In the genomic region with DNA sequence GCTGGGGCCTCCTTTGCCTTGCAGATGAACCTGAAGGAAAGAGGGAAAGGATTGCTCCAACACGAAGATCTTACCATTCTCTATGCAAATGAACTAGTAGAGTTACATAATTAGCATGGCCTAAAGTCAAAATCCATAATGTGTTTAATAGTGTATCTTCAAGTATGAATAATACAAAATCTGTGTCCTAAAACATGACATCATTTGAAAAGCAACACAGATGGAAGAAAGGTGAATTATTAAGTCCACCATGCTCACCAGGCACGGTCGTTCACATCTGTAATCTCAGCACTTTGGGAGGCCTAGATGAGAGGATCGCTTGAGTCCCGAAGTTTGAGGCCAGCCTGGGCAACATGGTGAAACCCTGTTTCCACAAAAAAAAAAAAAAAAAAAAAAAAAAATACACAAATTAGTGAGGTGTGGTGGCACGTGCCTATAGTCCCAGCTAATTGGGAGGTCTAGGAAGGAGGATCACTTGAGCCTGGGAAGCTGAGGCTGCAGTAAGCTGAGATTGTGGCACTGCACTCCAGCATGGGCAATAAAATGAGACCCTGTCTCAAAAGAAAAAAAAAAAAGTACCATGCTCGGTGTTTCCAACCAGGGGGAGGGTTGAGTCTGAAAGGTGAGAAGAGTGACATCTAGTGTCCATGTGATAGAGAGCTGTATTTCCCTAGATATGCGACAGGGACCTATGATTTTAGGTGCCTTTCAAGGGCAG, we compare ENCODE assay signal across 8 cellular contexts.
DNase-seq lines count a peak whose midpoint lies in the region; ATAC-seq and TF ChIP-seq lines count a peak whose summit lies in the region.

No MANE protein-coding gene starts in this region.

- H3K9ac ChIP-seq in BLaER1 treated with 17β-estradiol and CSF1 and Interleukin-3, amounts not matched to agents 10 nM and 100 nM = no peak overlapping the region; a peak in 1 of 22 replicates
- no peak overlapping the region for H3K9ac ChIP-seq in adipocyte (ENCODE audit: low read length)

- ATAC-seq in GM21529 (IDR thresholded peaks at IDR 0.05; ENCODE audit: unreplicated experiment) = no peak

- no peaks in the 10 kb centered on the region for H3K9me3 ChIP-seq in BLaER1 treated with 17β-estradiol and CSF1 and Interleukin-3, amounts not matched to agents 10 nM and 100 nM (replicated peaks in 1 of 11)
- no peaks in the 10 kb centered on the region for H3K9me3 ChIP-seq in adipocyte (ENCODE audit: control insufficient read depth, low read length)

- peak; percentile 81 for TF ChIP-seq CTCF in GM13976 (IDR thresholded peaks at IDR 0.05; ENCODE audit: borderline replicate concordance, control extremely low read depth, extremely low read depth, insufficient read depth, missing control alignments)

- H3K4me2 ChIP-seq in BLaER1 treated with 17β-estradiol and CSF1 and Interleukin-3, amounts not matched to agents 10 nM and 100 nM = peak overlapping the region in 7 of 11 experiments; percentile 2 to 60 (median 38); a peak in 8 of 22 replicates

- H3K4me3 ChIP-seq in BLaER1 treated with 17β-estradiol and CSF1 and Interleukin-3, amounts not matched to agents 10 nM and 100 nM = no peak overlapping the region
- peak overlapping the region; percentile 42 for H3K4me3 ChIP-seq in adipocyte (ENCODE audit: low read length)

- H4K20me1 ChIP-seq in BLaER1 treated with 17β-estradiol and CSF1 and Interleukin-3, amounts not matched to agents 10 nM and 100 nM = no peaks in the 10 kb centered on the region

- H3K27me3 ChIP-seq in BLaER1 treated with 17β-estradiol and CSF1 and Interleukin-3, amounts not matched to agents 10 nM and 100 nM = no peaks in the 10 kb centered on the region
- H3K27me3 ChIP-seq in adipocyte (replicated peaks; ENCODE audit: control insufficient read depth, insufficient read depth, low read length) = peaks cover 11% of the 10 kb centered on the region

- no peaks in the 10 kb centered on the region for H3K36me3 ChIP-seq in BLaER1 treated with 17β-estradiol and CSF1 and Interleukin-3, amounts not matched to agents 10 nM and 100 nM
- H3K36me3 ChIP-seq in adipocyte (ENCODE audit: control insufficient read depth, insufficient read depth, low read length, severe bottlenecking) = no peaks in the 10 kb centered on the region

- in situ Hi-C loops in GM13976 (cut with MboI; ENCODE audit: low sequenced_read_pairs, unreplicated experiment) = loop anchor here (10.0 kb wide), 1 partner anchor 104 kb away; no protein-coding TSS in a partner anchor

- DNase-seq in GM13976 (ENCODE audit: low spot score) (peak; percentile 66), NCI-H2196 treated with DMSO at 0.1 percent for 48 hours (lab: John Stamatoyannopoulos, UW; ENCODE audit: unreplicated experiment) (peak; percentile 33), adipocyte (ENCODE audit: low read depth) (peak; percentile 80), hepatic stellate cell (ENCODE audit: low spot score) (peak; percentile 51), stromal cell of bone marrow (ENCODE audit: low read depth) (peak; percentile 25)
- DNase-seq in stimulated activated CD4-positive, alpha-beta T cell treated with anti-CD3 and anti-CD28 coated beads, Interleukin-2, amount 100 ng/mL, for 48 hours = no peak

- H3K4me1 ChIP-seq in BLaER1 treated with 17β-estradiol and CSF1 and Interleukin-3, amounts not matched to agents 10 nM and 100 nM = no peaks in the 10 kb centered on the region
- H3K4me1 ChIP-seq in adipocyte (ENCODE audit: control insufficient read depth, insufficient read depth, low read length) = peaks cover 11% of the 10 kb centered on the region

- no peak overlapping the region for H3K27ac ChIP-seq in BLaER1 treated with 17β-estradiol and CSF1 and Interleukin-3, amounts not matched to agents 10 nM and 100 nM

Comparison
In these comparisons a context has a peak if more than half of its experiments do, and no peak if none do; other contexts are left out.
1. DNase-seq: peak in GM13976 (single experiment), NCI-H2196 treated with DMSO at 0.1 percent for 48 hours (single experiment), adipocyte (single experiment), hepatic stellate cell (single experiment) and stromal cell of bone marrow (single experiment); none in stimulated activated CD4-positive, alpha-beta T cell treated with anti-CD3 and anti-CD28 coated beads, Interleukin-2, amount 100 ng/mL, for 48 hours (0 of 2).